1 cellular context compared by ENCODE assay signal in genomic region chr12:89384750-89385273, GRCh38.
TF ChIP-seq lines count a peak whose summit lies in the region.

No MANE protein-coding gene starts in this region.

TF ChIP-seq in IMR-90, 13 proteins besides CTCF, POLR2A, EP300 and RAD21 (continued from another document):
- TF ChIP-seq USF2 (IDR thresholded peaks at IDR 0.05; ENCODE audit: low read depth, low read length) = no peak
